ENCODE assay signal across 11 cellular contexts in genomic region chr7:78179827-78180226, GRCh38.
"Had no signal": no experiment of that assay in that cellular context is flagged by ENCODE, and none has a peak within 500 bp of the region (broad histone marks: within the 10 kb centered on the region; RNA-seq: fewer than 3 reads in every experiment).

No MANE protein-coding gene starts in this region.

- H3K4me2 ChIP-seq: GM23338 had no signal

- H3K36me3 ChIP-seq: HAP-1 had no signal

- ATAC-seq: GM23338, HCT116 had no signal

- H3K4me3 ChIP-seq: GM23248, GM23338, HAP-1 had no signal

- H2AFZ ChIP-seq: GM23248, GM23338 had no signal

- H3K4me1 ChIP-seq: HAP-1 had no signal

- H3K27ac ChIP-seq: GM23248 had no signal

- H3K9me3 Mint-ChIP-seq: GM23338, H9, HFFc6 had no signal

- FAIRE-seq: H1, H54 had no signal

- H3K9me3 ChIP-seq: HAP-1 had no signal

- H3K9ac ChIP-seq: GM23248 had no signal

- DNase-seq: GM23248, GOT3, H7, H9, HCEC 1CT, HFFc6 had no signal

- H3K4me3 Mint-ChIP-seq: GM23338, H9, HFFc6 had no signal

- H3K27ac Mint-ChIP-seq: GM23338, H9, HFFc6 had no signal
